ENCODE assay signal across 1 cellular context in the genomic region with DNA sequence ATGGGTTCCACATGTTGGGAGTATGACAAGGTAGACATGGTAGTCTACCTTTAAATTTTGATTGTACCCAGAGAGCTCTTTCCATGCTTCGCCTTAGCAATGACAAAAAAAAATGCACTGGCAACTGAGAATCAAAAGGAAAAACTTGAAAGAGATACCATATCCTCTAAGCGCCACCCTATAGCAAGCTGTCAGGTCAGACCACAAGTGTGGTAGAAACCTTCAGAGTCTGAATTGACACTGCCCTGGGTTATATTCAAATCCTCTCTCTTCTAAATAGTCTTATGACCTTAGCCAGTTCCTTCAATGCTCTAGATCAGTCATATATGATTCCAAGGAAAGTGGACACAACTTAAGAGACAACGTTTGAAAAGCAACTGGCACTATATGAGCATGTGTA.
TF ChIP-seq lines count a peak whose summit lies in the region.

No MANE protein-coding gene starts in this region.

TF ChIP-seq in GM12878, 131 proteins besides CTCF, POLR2A, EP300 and RAD21:
- TF ChIP-seq NR2C1 (IDR thresholded peaks at IDR 0.05) (no peak), MTA2 (IDR thresholded peaks at IDR 0.05; ENCODE audit: low read depth) (no peak), BCL11A (IDR thresholded peaks at IDR 0.05; ENCODE audit: low read depth, low read length) (no peak), SPI1 (IDR thresholded peaks at IDR 0.05; ENCODE audit: borderline replicate concordance, insufficient read depth, low read depth, low read length) (no peak), NR2F1 (conservative IDR thresholded peaks at IDR 0.05) (no peak), SREBF2 (IDR thresholded peaks at IDR 0.05; ENCODE audit: low read length) (no peak), TCF3 (IDR thresholded peaks at IDR 0.05; ENCODE audit: borderline replicate concordance, insufficient read depth, low read depth, low read length) (no peak), ASH2L (IDR thresholded peaks at IDR 0.05; ENCODE audit: borderline replicate concordance, low read depth) (no peak), CHD4 (IDR thresholded peaks at IDR 0.05) (no peak), SRF (IDR thresholded peaks at IDR 0.05; ENCODE audit: low read depth in 2 of 2, low read length in 2 of 2) (no peak), IKZF2 (IDR thresholded peaks at IDR 0.05) (no peak), IKZF1 (conservative IDR thresholded peaks at IDR 0.05) (no peak), SIX5 (IDR thresholded peaks at IDR 0.05; ENCODE audit: low read depth, low read length, severe bottlenecking) (no peak), CREM (IDR thresholded peaks at IDR 0.05; ENCODE audit: low read depth) (no peak), SREBF1 (IDR thresholded peaks at IDR 0.05; ENCODE audit: low read length) (no peak), ZNF274 (IDR thresholded peaks at IDR 0.05; ENCODE audit: insufficient read depth, insufficient read length) (no peak), CBX5 (IDR thresholded peaks at IDR 0.05; ENCODE audit: low read depth) (no peak)
- TF ChIP-seq, protein P1, sequence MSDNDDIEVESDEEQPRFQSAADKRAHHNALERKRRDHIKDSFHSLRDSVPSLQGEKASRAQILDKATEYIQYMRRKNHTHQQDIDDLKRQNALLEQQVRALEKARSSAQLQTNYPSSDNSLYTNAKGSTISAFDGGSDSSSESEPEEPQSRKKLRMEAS (IDR thresholded peaks at IDR 0.05; ENCODE audit: low read depth, low read length): no peak
- TF ChIP-seq, protein P2, sequence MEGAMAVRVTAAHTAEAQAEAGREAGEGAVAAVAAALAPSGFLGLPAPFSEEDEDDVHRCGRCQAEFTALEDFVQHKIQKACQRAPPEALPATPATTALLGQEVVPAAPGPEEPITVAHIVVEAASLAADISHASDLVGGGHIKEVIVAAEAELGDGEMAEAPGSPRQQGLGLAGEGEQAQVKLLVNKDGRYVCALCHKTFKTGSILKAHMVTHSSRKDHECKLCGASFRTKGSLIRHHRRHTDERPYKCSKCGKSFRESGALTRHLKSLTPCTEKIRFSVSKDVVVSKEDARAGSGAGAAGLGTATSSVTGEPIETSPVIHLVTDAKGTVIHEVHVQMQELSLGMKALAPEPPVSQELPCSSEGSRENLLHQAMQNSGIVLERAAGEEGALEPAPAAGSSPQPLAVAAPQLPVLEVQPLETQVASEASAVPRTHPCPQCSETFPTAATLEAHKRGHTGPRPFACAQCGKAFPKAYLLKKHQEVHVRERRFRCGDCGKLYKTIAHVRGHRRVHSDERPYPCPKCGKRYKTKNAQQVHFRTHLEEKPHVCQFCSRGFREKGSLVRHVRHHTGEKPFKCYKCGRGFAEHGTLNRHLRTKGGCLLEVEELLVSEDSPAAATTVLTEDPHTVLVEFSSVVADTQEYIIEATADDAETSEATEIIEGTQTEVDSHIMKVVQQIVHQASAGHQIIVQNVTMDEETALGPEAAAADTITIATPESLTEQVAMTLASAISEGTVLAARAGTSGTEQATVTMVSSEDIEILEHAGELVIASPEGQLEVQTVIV (IDR thresholded peaks at IDR 0.05; ENCODE audit: borderline replicate concordance, partially characterized antibody): no peak
